In genomic region chr4:123588631-123589223, GRCh38 we compare ENCODE assay signal across 9 cellular contexts.
A peak's percentile ranks its signal among the peaks of the same experiment; 100 is the strongest.
DNase-seq lines count a peak whose midpoint lies in the region; ATAC-seq, FAIRE-seq and TF ChIP-seq lines count a peak whose summit lies in the region.
"Had no signal": no experiment of that assay in that cellular context is flagged by ENCODE, and none has a peak within 500 bp of the region (broad histone marks: within the 10 kb centered on the region; RNA-seq: fewer than 3 reads in every experiment).

No MANE protein-coding gene starts in this region.

- ATAC-seq in A549 (peak; percentile 67 to 68; a peak in 5 of 6 replicates), GM19035 (IDR thresholded peaks at IDR 0.05; ENCODE audit: unreplicated experiment) (peak; percentile 77), HG03095 (IDR thresholded peaks at IDR 0.05; ENCODE audit: unreplicated experiment) (peak; percentile 76), left lung (peak; percentile 46)

- H3K4me1 ChIP-seq in A549 (peaks cover 30% of the 10 kb centered on the region), left lung (peaks cover 7 to 18% of the 10 kb centered on the region in 2 donors), HAP-1 (peaks cover 12% of the 10 kb centered on the region)

- no peak for TF ChIP-seq CTCF in A549 (IDR thresholded peaks at IDR 0.05)
- TF ChIP-seq CTCF in left lung (IDR thresholded peaks at IDR 0.05): no peak

- no peak for FAIRE-seq in A549 (lab: Jason Lieb, UNC)

- 61% methylated on average over 8 of the region's 8 CpGs for WGBS in A549 (ENCODE audit: missing lambda C conversion rate)

- no peak for TF ChIP-seq RAD21 in A549 (conservative IDR thresholded peaks at IDR 0.05 in 1 of 2, IDR thresholded peaks at IDR 0.05 in 1 of 2)

- CTCF ChIA-PET in A549 (lab: Yijun Ruan, JAX): interaction anchor here (1.0 kb wide), 1 partner anchor 24 kb away, joined by 5 read pairs; no protein-coding TSS in a partner anchor

- no peak for TF ChIP-seq EP300 in A549 (IDR thresholded peaks at IDR 0.05)

- H3K36me3 ChIP-seq in left lung (no peaks in the 10 kb centered on the region), HAP-1 (replicated peaks) (no peaks in the 10 kb centered on the region)

- in situ Hi-C loops in HAP-1 (cut with MboI; ENCODE audit: low sequenced_read_pairs): no loop called here

- DNase-seq in A549 (ENCODE audit: low read depth in 1 of 2, low spot score in 1 of 2) (peak; percentile 16 to 44), SIG-M5 (lab: John Stamatoyannopoulos, UW) (peak; percentile 4), left lung (no peak), cerebellar nuclear complex (lab: John Stamatoyannopoulos, UW) (no peak), HAP-1 (ENCODE audit: low spot score in 2 of 2) (no peak)
- no peak for DNase-seq in activated CD4-positive, alpha-beta T cell treated with anti-CD3 and anti-CD28 coated beads, Interleukin-2, amount 50 U/mL, for 48 hours
- DNase-seq: DND-41 had no signal

- H3K9me3 ChIP-seq in A549 (no peaks in the 10 kb centered on the region), left lung (no peaks in the 10 kb centered on the region), HAP-1 (no peaks in the 10 kb centered on the region; the same call in 1 of the 2 replicates)

- peak overlapping the region; percentile 75 for H3K4me2 ChIP-seq in A549

- peak overlapping the region; percentile 73 to 78 for H3K27ac ChIP-seq in A549
- H3K27ac ChIP-seq in left lung: peak overlapping the region in 1 of 2 donors; percentile 26

- TF ChIP-seq POLR2A in A549 (IDR thresholded peaks at IDR 0.05; ENCODE audit: low read length): no peak

- intact Hi-C loops in left lung (cut with DNase I): no loop called here

- H3K27me3 ChIP-seq in left lung (no peaks in the 10 kb centered on the region), HAP-1 (ENCODE audit: low read depth) (no peaks in the 10 kb centered on the region)

- H3K4me3 ChIP-seq in A549: 0 out of 3 replicates have a peak overlapping the region, but pooled peaks have one; percentile 15
- H3K4me3 ChIP-seq in left lung: no peak overlapping the region
- no peak overlapping the region for H3K4me3 ChIP-seq in HAP-1

- POLR2A ChIA-PET in A549 (lab: Yijun Ruan, JAX): no interaction called here

TF ChIP-seq in A549, 52 proteins besides CTCF, POLR2A, EP300 and RAD21:
- TF ChIP-seq RARB (CRISPR knock-in tag; IDR thresholded peaks at IDR 0.05) (no peak), MAX (IDR thresholded peaks at IDR 0.05) (no peak), FOSL2 (IDR thresholded peaks at IDR 0.05) (no peak), FOSL2 (CRISPR knock-in tag; IDR thresholded peaks at IDR 0.05) (no peak)

Comparison
In these comparisons a context has a peak if more than half of its experiments do, and no peak if none do; other contexts are left out.
1. DNase-seq: peak in A549 (2 of 2) and SIG-M5 (single experiment); none in left lung (0 of 2), cerebellar nuclear complex (0 of 2), activated CD4-positive, alpha-beta T cell treated with anti-CD3 and anti-CD28 coated beads, Interleukin-2, amount 50 U/mL, for 48 hours (0 of 2) and HAP-1 (0 of 2).
2. Peak in every context shown above with its lines, with median percentiles within 50 percentile points of each other: ATAC-seq.